8 cellular contexts compared by ENCODE assay signal in genomic region chr20:53609501-53610445, GRCh38. TPM values are rescaled to one million over a fixed set of nuclear protein-coding genes. Genes with fewer than 3 reads are reported as not detected.
A peak's percentile ranks its signal among the peaks of the same experiment; 100 is the strongest.
DNase-seq lines count a peak whose midpoint lies in the region; ATAC-seq and TF ChIP-seq lines count a peak whose summit lies in the region.

No MANE protein-coding gene starts in this region.

- H3K4me1 ChIP-seq in fibroblast of lung (ENCODE audit: control insufficient read depth, extremely low read depth, insufficient read depth, low read length) (peaks cover 16% of the 10 kb centered on the region), skeletal muscle satellite cell (ENCODE audit: control insufficient read depth, insufficient read depth, low read length) (peaks cover 62% of the 10 kb centered on the region)

- H3K27me3 ChIP-seq in H7 (ENCODE audit: control insufficient read depth, insufficient read depth, low read length) (no peaks in the 10 kb centered on the region), fibroblast of lung (ENCODE audit: control insufficient read depth, insufficient read depth, low read length) (no peaks in the 10 kb centered on the region), skeletal muscle satellite cell (ENCODE audit: control insufficient read depth, insufficient read depth, low read length) (no peaks in the 10 kb centered on the region)

- H3K4me3 ChIP-seq in H7 (ENCODE audit: insufficient read depth, low read depth, low read length) (no peak overlapping the region), fibroblast of lung (replicated peaks in 1 of 4; ENCODE audit: control extremely low read depth in 1 of 4, insufficient read depth in 1 of 4, low read depth in 3 of 4, low read length in 4 of 4) (peak overlapping the region in 1 of 4 experiments; percentile 0), skeletal muscle satellite cell (ENCODE audit: low read length) (no peak overlapping the region)

- peak overlapping the region; percentile 31 for H2AFZ ChIP-seq in fibroblast of lung (ENCODE audit: low read length)

- no peaks in the 10 kb centered on the region for H3K9me3 ChIP-seq in fibroblast of lung (ENCODE audit: control insufficient read depth, insufficient read depth, low read depth, low read length)
- H3K9me3 ChIP-seq in skeletal muscle satellite cell (replicated peaks; ENCODE audit: low read length), result no peaks in the 10 kb centered on the region

- DNase-seq in AML-193 (lab: John Stamatoyannopoulos, UW) (peak; percentile 77), H7 (peak; percentile 67), NCI-H345 treated with DMSO at 0.1 percent for 48 hours (lab: John Stamatoyannopoulos, UW; ENCODE audit: unreplicated experiment) (peak; percentile 28), fibroblast of lung (ENCODE audit: low read depth in 2 of 2) (peak; percentile 58 to 61)
- DNase-seq in activated CD8-positive, alpha-beta memory T cell treated with anti-CD3 and anti-CD28 coated beads for 24 hours, result peak; percentile 82

- H3K79me2 ChIP-seq in fibroblast of lung (ENCODE audit: control insufficient read depth, insufficient read depth, low read length), result no peaks in the 10 kb centered on the region

- peak overlapping the region; percentile 71 for H3K27ac ChIP-seq in fibroblast of lung (ENCODE audit: insufficient read depth, low read length)

- H3K4me2 ChIP-seq in fibroblast of lung (ENCODE audit: extremely low read depth, insufficient read depth, low read length) (no peak overlapping the region), skeletal muscle satellite cell (ENCODE audit: low read length) (peak overlapping the region; percentile 13)

- H3K9ac ChIP-seq in fibroblast of lung (ENCODE audit: insufficient read depth, low read length), result no peak overlapping the region
- peak overlapping the region; percentile 29 for H3K9ac ChIP-seq in skeletal muscle satellite cell (ENCODE audit: low read depth, low read length)

- TF ChIP-seq CTCF in fibroblast of lung (conservative IDR thresholded peaks at IDR 0.05 in 1 of 2, IDR thresholded peaks at IDR 0.05 in 1 of 2; ENCODE audit: low read depth in 1 of 2, low read length in 2 of 2), result no peak

- no peaks in the 10 kb centered on the region for H4K20me1 ChIP-seq in fibroblast of lung (ENCODE audit: control insufficient read depth, extremely low read depth, insufficient read depth, low read length)

- ATAC-seq in GM19397 (IDR thresholded peaks at IDR 0.05; ENCODE audit: unreplicated experiment) (no peak), HG02763 (IDR thresholded peaks at IDR 0.05; ENCODE audit: unreplicated experiment) (no peak)

- H3K36me3 ChIP-seq in H7 (replicated peaks; ENCODE audit: control insufficient read depth, insufficient read depth, low read length) (no peaks in the 10 kb centered on the region), fibroblast of lung (ENCODE audit: control insufficient read depth, insufficient read depth, low read length) (no peaks in the 10 kb centered on the region), skeletal muscle satellite cell (ENCODE audit: insufficient read depth, low read length) (no peaks in the 10 kb centered on the region)

RNA-seq across cellular contexts. Expression of gene ZNF217, which starts 16.1 kb away (rescaled TPM):
- 31.4 and 44.0 TPM in 2 replicates for total RNA-seq in H7 (2014; rRNA removed; shearing (Covaris generic))
- total RNA-seq in fibroblast of lung, result 13.4 and 22.0 TPM in 2 replicates
- 12.1 and 14.5 TPM in 2 replicates for polyA plus RNA-seq in fibroblast of lung
- 11.2 and 15.3 TPM in 2 replicates for polyA plus RNA-seq in fibroblast of lung (2012)
- polyA minus RNA-seq in fibroblast of lung (ENCODE audit: low replicate concordance), result 17.7 and 23.5 TPM in 2 replicates
- total RNA-seq in skeletal muscle satellite cell (2012; rRNA removed), result 12.2 and 14.9 TPM in 2 replicates

Comparison
In these comparisons a context has a peak if more than half of its experiments do, and no peak if none do; other contexts are left out.
1. DNase-seq: peak in every context shown above with its lines; median percentile 82 in activated CD8-positive, alpha-beta memory T cell treated with anti-CD3 and anti-CD28 coated beads for 24 hours; 77 in AML-193; 67 in H7; 60 in fibroblast of lung; 28 in NCI-H345 treated with DMSO at 0.1 percent for 48 hours.